Comparison of ENCODE assay signal across 19 cellular contexts in the genomic region with DNA sequence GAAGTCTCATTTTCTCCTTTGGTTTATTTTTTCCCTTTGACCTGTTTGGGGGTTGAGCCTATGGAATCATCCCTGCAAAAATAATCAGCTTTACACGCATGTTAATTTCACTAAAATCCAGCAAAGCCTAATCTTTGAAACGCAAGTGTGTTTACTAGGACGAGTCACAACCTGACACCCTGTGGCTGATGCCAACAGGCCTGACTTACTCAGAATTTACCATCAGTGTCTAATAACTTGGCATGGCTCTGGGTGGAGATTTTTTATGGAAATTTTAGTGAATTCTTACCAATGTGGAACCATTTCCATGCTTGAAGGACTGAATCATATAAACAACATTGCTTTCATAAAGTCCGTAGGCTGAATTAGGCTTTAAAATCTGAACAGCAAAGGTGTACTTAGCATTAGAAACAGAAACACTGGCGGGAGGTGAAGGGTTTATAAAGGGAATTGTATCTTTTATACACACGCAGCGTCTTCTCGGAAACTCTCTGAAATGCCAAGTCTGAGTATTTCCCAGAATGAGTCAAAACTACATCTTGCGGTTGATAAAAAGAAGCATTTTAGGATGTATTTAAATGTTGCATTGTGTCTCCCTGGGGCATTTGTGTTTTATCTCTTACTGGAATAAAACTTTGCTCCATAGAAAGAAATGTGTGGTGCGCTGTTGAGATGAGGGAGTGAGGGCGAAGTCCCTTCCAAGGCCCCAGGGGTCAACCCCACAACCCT.
"Had no signal": no experiment of that assay in that cellular context is flagged by ENCODE, and none has a peak within 500 bp of the region (broad histone marks: within the 10 kb centered on the region; RNA-seq: fewer than 3 reads in every experiment).

No MANE protein-coding gene starts in this region.

- H3K4me1 Mint-ChIP-seq: natural killer cell, T-cell had no signal

- DNase-seq: activated naive CD4-positive, alpha-beta T cell treated with anti-CD3 and anti-CD28 coated beads for 36 hours; activated T-cell treated with anti-CD3 and anti-CD28 coated beads, Interleukin-2, amount 50 U/mL, for 4 hours; adrenal gland; effector memory CD4-positive, alpha-beta T cell; erythroblast; foreskin melanocyte; left lung; natural killer cell; nucleus accumbens; psoas muscle; sigmoid colon; stimulated activated CD4-positive, alpha-beta T cell treated with anti-CD3 and anti-CD28 coated beads, Interleukin-2, amount 100 ng/mL, for 24 hours; stimulated activated naive CD4-positive, alpha-beta T cell treated with Interleukin-2 at 50 U/mL for 16 hours; T-cell; testis; upper lobe of right lung had no signal

- H3K27ac Mint-ChIP-seq: activated naive CD4-positive, alpha-beta T cell treated with anti-CD3 and anti-CD28 coated beads for 36 hours; natural killer cell; T-cell had no signal

- H3K36me3 ChIP-seq: adrenal gland, left lung, sigmoid colon, upper lobe of right lung had no signal

- H3K4me3 Mint-ChIP-seq: activated naive CD4-positive, alpha-beta T cell treated with anti-CD3 and anti-CD28 coated beads for 36 hours; activated T-cell treated with anti-CD3 and anti-CD28 coated beads, Interleukin-2, amount 50 U/mL, for 4 hours; natural killer cell; T-cell; WTC11 had no signal

- H3K36me3 Mint-ChIP-seq: natural killer cell, T-cell, WTC11 had no signal

- H3K27me3 ChIP-seq: adrenal gland, left lung, sigmoid colon, testis, upper lobe of right lung had no signal

- ATAC-seq: left lung, natural killer cell, psoas muscle, T-cell, upper lobe of right lung, WTC11 had no signal

- FAIRE-seq: islet of Langerhans had no signal

- H3K4me3 ChIP-seq: adrenal gland, left lung, psoas muscle, sigmoid colon, SK-N-MC, testis, upper lobe of right lung had no signal

- H3K9me3 Mint-ChIP-seq: activated naive CD4-positive, alpha-beta T cell treated with anti-CD3 and anti-CD28 coated beads for 36 hours; activated T-cell treated with anti-CD3 and anti-CD28 coated beads, Interleukin-2, amount 50 U/mL, for 4 hours; natural killer cell; T-cell; WTC11 had no signal
